Comparison of ENCODE assay signal across 27 cellular contexts in genomic region chr10:114566064-114566463, GRCh38.
"Had no signal": no experiment of that assay in that cellular context is flagged by ENCODE, and none has a peak within 500 bp of the region (broad histone marks: within the 10 kb centered on the region; RNA-seq: fewer than 3 reads in every experiment).

No MANE protein-coding gene starts in this region.

- H3K27me3 Mint-ChIP-seq: dendritic cell treated with granulocyte-macrophage colony-stimulating factor and Interleukin-4, amounts not matched to agents 40 ng/mL and 50 ng/mL, for 4 days; stimulated activated memory B cell treated with anti-CD40 and anti-IgM and Interleukin-4, amounts not matched to agents 10 μg/mL and 1 μg/mL and 100 μg/mL, for 72 hours; stimulated activated naive CD8-positive, alpha-beta T cell treated with anti-CD3 and anti-CD28 coated beads, Interleukin-15, Interleukin-2, amounts not matched to agents 100 ng/mL and 50 ng/mL, for 24 hours had no signal

- H3K9me3 ChIP-seq: colonic mucosa, gastrocnemius medialis, heart left ventricle, pancreas, right atrium auricular region, suprapubic skin, transverse colon, upper lobe of right lung, vagina had no signal

- H3K36me3 ChIP-seq: colonic mucosa, gastrocnemius medialis, suprapubic skin, transverse colon, upper lobe of right lung, vagina had no signal

- ATAC-seq: esophagus mucosa; gastrocnemius medialis; heart left ventricle; left lobe of liver; natural killer cell; pancreas; sciatic nerve; stimulated activated memory B cell treated with anti-CD40 and anti-IgM and Interleukin-4, amounts not matched to agents 10 μg/mL and 1 μg/mL and 100 μg/mL, for 72 hours; upper lobe of right lung had no signal

- H3K4me3 Mint-ChIP-seq: dendritic cell treated with granulocyte-macrophage colony-stimulating factor and Interleukin-4, amounts not matched to agents 40 ng/mL and 50 ng/mL, for 4 days; endodermal cell; memory B cell; natural killer cell; stimulated activated memory B cell treated with anti-CD40 and anti-IgM and Interleukin-4, amounts not matched to agents 10 μg/mL and 1 μg/mL and 100 μg/mL, for 72 hours; stimulated activated naive CD8-positive, alpha-beta T cell treated with anti-CD3 and anti-CD28 coated beads, Interleukin-15, Interleukin-2, amounts not matched to agents 100 ng/mL and 50 ng/mL, for 24 hours had no signal

- H3K36me3 Mint-ChIP-seq: memory B cell; natural killer cell; stimulated activated memory B cell treated with anti-CD40 and anti-IgM and Interleukin-4, amounts not matched to agents 10 μg/mL and 1 μg/mL and 100 μg/mL, for 72 hours had no signal

- DNase-seq: colonic mucosa; effector CD8-positive, alpha-beta T cell; endodermal cell; foreskin fibroblast; gastrocnemius medialis; heart left ventricle; kidney; natural killer cell; occipital lobe; pancreas; stimulated activated CD4-positive, alpha-beta T cell treated with anti-CD3 and anti-CD28 coated beads, Interleukin-2, amount 100 ng/mL, for 24 hours; stimulated activated CD4-positive, alpha-beta T cell treated with anti-CD3 and anti-CD28 coated beads, Interleukin-4, amount 100 ng/mL, for 24 hours; transverse colon; upper lobe of right lung had no signal

- H3K9me3 Mint-ChIP-seq: dendritic cell treated with granulocyte-macrophage colony-stimulating factor and Interleukin-4, amounts not matched to agents 40 ng/mL and 50 ng/mL, for 4 days; endodermal cell; memory B cell; natural killer cell; stimulated activated memory B cell treated with anti-CD40 and anti-IgM and Interleukin-4, amounts not matched to agents 10 μg/mL and 1 μg/mL and 100 μg/mL, for 72 hours; stimulated activated naive CD8-positive, alpha-beta T cell treated with anti-CD3 and anti-CD28 coated beads, Interleukin-15, Interleukin-2, amounts not matched to agents 100 ng/mL and 50 ng/mL, for 24 hours had no signal

- H3K27ac Mint-ChIP-seq: dendritic cell treated with granulocyte-macrophage colony-stimulating factor and Interleukin-4, amounts not matched to agents 40 ng/mL and 50 ng/mL, for 4 days; endodermal cell; memory B cell; natural killer cell; stimulated activated memory B cell treated with anti-CD40 and anti-IgM and Interleukin-4, amounts not matched to agents 10 μg/mL and 1 μg/mL and 100 μg/mL, for 72 hours; stimulated activated naive CD8-positive, alpha-beta T cell treated with anti-CD3 and anti-CD28 coated beads, Interleukin-15, Interleukin-2, amounts not matched to agents 100 ng/mL and 50 ng/mL, for 24 hours had no signal

- H3K27ac ChIP-seq: colonic mucosa, epithelial cell of prostate, hepatocyte, pancreas, right atrium auricular region, suprapubic skin, transverse colon, upper lobe of right lung, vagina had no signal

- H3K4me3 ChIP-seq: colonic mucosa, gastrocnemius medialis, heart left ventricle, hepatocyte, lung, pancreas, right atrium auricular region, suprapubic skin, transverse colon, upper lobe of right lung, vagina had no signal

- H3K4me1 Mint-ChIP-seq: endodermal cell; memory B cell; natural killer cell; stimulated activated memory B cell treated with anti-CD40 and anti-IgM and Interleukin-4, amounts not matched to agents 10 μg/mL and 1 μg/mL and 100 μg/mL, for 72 hours had no signal

- H3K4me1 ChIP-seq: colonic mucosa, pancreas, suprapubic skin, upper lobe of right lung had no signal
